ENCODE assay signal across 13 cellular contexts in genomic region chrX:1506916-1507315, GRCh38. TPM values are rescaled to one million over a fixed set of nuclear protein-coding genes. Genes with fewer than 3 reads are reported as not detected.
DNase-seq lines count a peak whose midpoint lies in the region; ATAC-seq and TF ChIP-seq lines count a peak whose summit lies in the region.
"Had no signal": no experiment of that assay in that cellular context is flagged by ENCODE, and none has a peak within 500 bp of the region (broad histone marks: within the 10 kb centered on the region; RNA-seq: fewer than 3 reads in every experiment).

No MANE protein-coding gene starts in this region.

- DNase-seq in activated T-cell treated with anti-CD3 and anti-CD28 coated beads, Interleukin-2, amount 50 U/mL, for 24 hours = no peak
- DNase-seq in activated T-cell treated with anti-CD3 and anti-CD28 coated beads for 4 hours (no peak), activated B cell treated with CpG ODN at 0.5 μM for 24 hours (no peak), T-helper 2 cell (no peak)
- peak in 1 of 7 experiments; percentile 44 for DNase-seq in CD8-positive, alpha-beta T cell
- peak; percentile 22 for DNase-seq in stimulated activated CD8-positive, alpha-beta memory T cell treated with anti-CD3 and anti-CD28 coated beads, Interleukin-4, amount 100 ng/mL, for 48 hours
- no peak for DNase-seq in stimulated activated CD4-positive, alpha-beta T cell treated with anti-CD3 and anti-CD28 coated beads, Interleukin-2, amount 100 ng/mL, for 48 hours
- DNase-seq: MG63, NCI-H1105, NCI-H187, NCI-H446 had no signal

- H3K4me3 ChIP-seq in CD8-positive, alpha-beta T cell (ENCODE audit: low read depth, low read length) = no peak overlapping the region
- H3K4me3 ChIP-seq: MG63 had no signal

- peaks cover 45% of the 10 kb centered on the region for H3K36me3 Mint-ChIP-seq in activated T-cell treated with anti-CD3 and anti-CD28 coated beads, Interleukin-2, amount 50 U/mL, for 24 hours (ENCODE audit: low read depth)
- peaks cover 36% of the 10 kb centered on the region for H3K36me3 Mint-ChIP-seq in CD8-positive, alpha-beta T cell
- peaks cover 43% of the 10 kb centered on the region for H3K36me3 Mint-ChIP-seq in activated B cell treated with CpG ODN at 0.5 μM for 24 hours (ENCODE audit: low read depth)

- H3K27ac ChIP-seq in CD8-positive, alpha-beta T cell (ENCODE audit: low read depth, low read length) = no peak overlapping the region
- H3K27ac ChIP-seq: KMS-11 had no signal

- H3K4me1 Mint-ChIP-seq in activated T-cell treated with anti-CD3 and anti-CD28 coated beads, Interleukin-2, amount 50 U/mL, for 24 hours (ENCODE audit: low read depth) = peaks cover 39% of the 10 kb centered on the region
- peaks cover 42% of the 10 kb centered on the region for H3K4me1 Mint-ChIP-seq in CD8-positive, alpha-beta T cell (ENCODE audit: low read depth)
- peaks cover 11% of the 10 kb centered on the region for H3K4me1 Mint-ChIP-seq in activated B cell treated with CpG ODN at 0.5 μM for 24 hours

- intact Hi-C loops in CD8-positive, alpha-beta T cell (cut with DNase I, micrococcal nuclease) = loop anchor here in 1 of 2 experiments (2.0 kb wide), 1 partner anchor 14 kb away; no protein-coding TSS in a partner anchor
- intact Hi-C loops in activated B cell treated with CpG ODN at 0.5 μM for 24 hours (cut with micrococcal nuclease) = loop anchor here (1.0 to 5.0 kb wide), 8 partner anchors 10 to 1100 kb away; partner anchors contain the start of genes AKAP17A and P2RY8

- POLR2A ChIA-PET in CD8-positive, alpha-beta T cell (lab: Charles Lee) = no interaction called here
- POLR2A ChIA-PET in activated B cell treated with CpG ODN at 0.5 μM for 24 hours (lab: Charles Lee) = no interaction called here

- peaks cover 12% of the 10 kb centered on the region for H3K36me3 ChIP-seq in CD8-positive, alpha-beta T cell (ENCODE audit: insufficient read depth, low read length)
- H3K36me3 ChIP-seq: MG63 had no signal

- ATAC-seq in CD8-positive, alpha-beta T cell = no peak
- no peak for ATAC-seq in activated B cell treated with CpG ODN at 0.5 μM for 24 hours (ENCODE audit: low read depth)
- ATAC-seq: Right ventricle myocardium inferior had no signal

- H3K4me3 Mint-ChIP-seq in activated T-cell treated with anti-CD3 and anti-CD28 coated beads, Interleukin-2, amount 50 U/mL, for 24 hours = no peak overlapping the region
- H3K4me3 Mint-ChIP-seq in CD8-positive, alpha-beta T cell = peak overlapping the region; percentile 15
- H3K4me3 Mint-ChIP-seq in activated B cell treated with CpG ODN at 0.5 μM for 24 hours = peak overlapping the region; percentile 24

- TF ChIP-seq CTCF in CD8-positive, alpha-beta T cell (IDR thresholded peaks at IDR 0.05) = no peak
- no peak for TF ChIP-seq CTCF in activated B cell treated with CpG ODN at 0.5 μM for 24 hours (IDR thresholded peaks at IDR 0.05)

- H3K4me1 ChIP-seq in CD8-positive, alpha-beta T cell (ENCODE audit: insufficient read depth, low read length) = peaks cover 15% of the 10 kb centered on the region

- H3K27me3 Mint-ChIP-seq in activated T-cell treated with anti-CD3 and anti-CD28 coated beads, Interleukin-2, amount 50 U/mL, for 24 hours = no peaks in the 10 kb centered on the region
- no peaks in the 10 kb centered on the region for H3K27me3 Mint-ChIP-seq in CD8-positive, alpha-beta T cell (ENCODE audit: low read depth)
- H3K27me3 Mint-ChIP-seq in activated B cell treated with CpG ODN at 0.5 μM for 24 hours = no peaks in the 10 kb centered on the region

- CTCF ChIA-PET in CD8-positive, alpha-beta T cell (lab: Charles Lee) = no interaction called here
- CTCF ChIA-PET in activated B cell treated with CpG ODN at 0.5 μM for 24 hours (lab: Charles Lee) = no interaction called here

- H3K27me3 ChIP-seq in CD8-positive, alpha-beta T cell (ENCODE audit: insufficient read depth, low read length) = no peaks in the 10 kb centered on the region

- no peaks in the 10 kb centered on the region for H3K9me3 ChIP-seq in CD8-positive, alpha-beta T cell (ENCODE audit: low read length)
- H3K9me3 ChIP-seq: MG63 had no signal

- H3K27ac Mint-ChIP-seq in activated T-cell treated with anti-CD3 and anti-CD28 coated beads, Interleukin-2, amount 50 U/mL, for 24 hours = peak overlapping the region; percentile 29
- H3K27ac Mint-ChIP-seq in CD8-positive, alpha-beta T cell = no peak overlapping the region
- H3K27ac Mint-ChIP-seq in activated B cell treated with CpG ODN at 0.5 μM for 24 hours = no peak overlapping the region

- no peaks in the 10 kb centered on the region for H3K9me3 Mint-ChIP-seq in activated T-cell treated with anti-CD3 and anti-CD28 coated beads, Interleukin-2, amount 50 U/mL, for 24 hours
- H3K9me3 Mint-ChIP-seq in CD8-positive, alpha-beta T cell = no peaks in the 10 kb centered on the region
- no peaks in the 10 kb centered on the region for H3K9me3 Mint-ChIP-seq in activated B cell treated with CpG ODN at 0.5 μM for 24 hours

RNA-seq across cellular contexts. Expression of gene P2RY8, which starts 30.1 kb away (rescaled TPM):
- total RNA-seq in CD8-positive, alpha-beta T cell = 100 to 1,000 TPM; 196 to 197 TPM
- 315 and 332 TPM in 2 replicates for total RNA-seq in activated B cell treated with CpG ODN at 0.5 μM for 24 hours

RNA-seq across cellular contexts. Expression of gene ASMTL, which starts 54.2 kb away (rescaled TPM):
- 10 to 100 TPM; 55.4 to 66.8 TPM for total RNA-seq in CD8-positive, alpha-beta T cell
- 49.2 and 52.1 TPM in 2 replicates for total RNA-seq in activated B cell treated with CpG ODN at 0.5 μM for 24 hours
